In genomic region chr5:150763023-150763793, GRCh38 we compare ENCODE assay signal across 1 cellular context.
A peak's percentile ranks its signal among the peaks of the same experiment; 100 is the strongest.
TF ChIP-seq lines count a peak whose summit lies in the region.

No MANE protein-coding gene starts in this region.

TF ChIP-seq in K562, 482 proteins besides CTCF, POLR2A, EP300 and RAD21 (continued from another document and continues in another):
- peak; percentile 87 for TF ChIP-seq CUX1 (CRISPR knock-in tag; IDR thresholded peaks at IDR 0.05)
- TF ChIP-seq, protein P1, sequence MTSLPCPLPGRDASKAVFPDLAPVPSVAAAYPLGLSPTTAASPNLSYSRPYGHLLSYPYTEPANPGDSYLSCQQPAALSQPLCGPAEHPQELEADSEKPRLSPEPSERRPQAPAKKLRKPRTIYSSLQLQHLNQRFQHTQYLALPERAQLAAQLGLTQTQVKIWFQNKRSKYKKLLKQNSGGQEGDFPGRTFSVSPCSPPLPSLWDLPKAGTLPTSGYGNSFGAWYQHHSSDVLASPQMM (CRISPR knock-in tag; IDR thresholded peaks at IDR 0.05), result no peak
- no peak for TF ChIP-seq TGIF2 (CRISPR knock-in tag; IDR thresholded peaks at IDR 0.05)
- TF ChIP-seq ZNF384 (IDR thresholded peaks at IDR 0.05; ENCODE audit: low read depth, low read length), result no peak
- TF ChIP-seq POLR3A (IDR thresholded peaks at IDR 0.05; ENCODE audit: borderline replicate concordance, extremely low read depth, insufficient read depth, insufficient read length), result no peak
- TF ChIP-seq TAF7 (tag; IDR thresholded peaks at IDR 0.05), result no peak
- TF ChIP-seq ZNF507 (tag; conservative IDR thresholded peaks at IDR 0.05), result no peak
- TF ChIP-seq, protein P2, sequence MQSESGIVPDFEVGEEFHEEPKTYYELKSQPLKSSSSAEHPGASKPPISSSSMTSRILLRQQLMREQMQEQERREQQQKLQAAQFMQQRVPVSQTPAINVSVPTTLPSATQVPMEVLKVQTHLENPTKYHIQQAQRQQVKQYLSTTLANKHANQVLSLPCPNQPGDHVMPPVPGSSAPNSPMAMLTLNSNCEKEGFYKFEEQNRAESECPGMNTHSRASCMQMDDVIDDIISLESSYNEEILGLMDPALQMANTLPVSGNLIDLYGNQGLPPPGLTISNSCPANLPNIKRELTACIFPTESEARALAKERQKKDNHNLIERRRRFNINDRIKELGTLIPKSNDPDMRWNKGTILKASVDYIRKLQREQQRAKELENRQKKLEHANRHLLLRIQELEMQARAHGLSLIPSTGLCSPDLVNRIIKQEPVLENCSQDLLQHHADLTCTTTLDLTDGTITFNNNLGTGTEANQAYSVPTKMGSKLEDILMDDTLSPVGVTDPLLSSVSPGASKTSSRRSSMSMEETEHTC (IDR thresholded peaks at IDR 0.05), result no peak
- no peak for TF ChIP-seq ZNF212 (CRISPR knock-in tag; IDR thresholded peaks at IDR 0.05)
- TF ChIP-seq, protein P3, sequence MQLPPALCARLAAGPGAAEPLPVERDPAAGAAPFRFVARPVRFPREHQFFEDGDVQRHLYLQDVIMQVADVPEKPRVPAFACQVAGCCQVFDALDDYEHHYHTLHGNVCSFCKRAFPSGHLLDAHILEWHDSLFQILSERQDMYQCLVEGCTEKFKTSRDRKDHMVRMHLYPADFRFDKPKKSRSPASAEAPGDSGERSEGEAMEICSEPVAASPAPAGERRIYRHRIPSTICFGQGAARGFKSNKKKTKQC (CRISPR knock-in tag; IDR thresholded peaks at IDR 0.05), result no peak
- TF ChIP-seq ZZZ3 (IDR thresholded peaks at IDR 0.05), result no peak
- 0 out of 2 replicates have a peak, but pooled peaks have one; percentile 45 for TF ChIP-seq HIVEP1 (CRISPR knock-in tag; IDR thresholded peaks at IDR 0.05)
- no peak for TF ChIP-seq RUNX1 (IDR thresholded peaks at IDR 0.05; ENCODE audit: low read depth)
- TF ChIP-seq SMARCA5 (IDR thresholded peaks at IDR 0.05), result no peak
- no peak for TF ChIP-seq PREB (CRISPR knock-in tag; IDR thresholded peaks at IDR 0.05)
- 0 out of 2 replicates have a peak, but pooled peaks have one; percentile 26 for TF ChIP-seq ZBTB2 (IDR thresholded peaks at IDR 0.05)
- TF ChIP-seq MLX (CRISPR knock-in tag; conservative IDR thresholded peaks at IDR 0.05), result no peak
- TF ChIP-seq SRSF7 (optimal IDR thresholded peaks at IDR 0.05; ENCODE audit: low read depth, low read length), result no peak
- TF ChIP-seq SAFB (IDR thresholded peaks at IDR 0.05; ENCODE audit: borderline replicate concordance, low read depth, low read length), result no peak
- TF ChIP-seq TSHZ1 (CRISPR knock-in tag; IDR thresholded peaks at IDR 0.05), result 0 out of 2 replicates have a peak, but pooled peaks have one; percentile 29
- no peak; the same call in 1 of the 2 replicates for TF ChIP-seq ZNF134 (CRISPR knock-in tag; conservative IDR thresholded peaks at IDR 0.05)
- no peak for TF ChIP-seq ARID2 (IDR thresholded peaks at IDR 0.05)
- no peak for TF ChIP-seq ZFP91 (CRISPR knock-in tag; IDR thresholded peaks at IDR 0.05)
- peak; percentile 51; the same call in 1 of the 2 replicates for TF ChIP-seq PTTG1 (tag; IDR thresholded peaks at IDR 0.05; ENCODE audit: low read depth)
- no peak for TF ChIP-seq ZNF444 (CRISPR knock-in tag; IDR thresholded peaks at IDR 0.05)
- peak; percentile 67 for TF ChIP-seq POLR2H (tag; IDR thresholded peaks at IDR 0.05; ENCODE audit: low read depth)
- 0 out of 2 replicates have a peak, but pooled peaks have one; percentile 62 for TF ChIP-seq DDX20 (tag; IDR thresholded peaks at IDR 0.05; ENCODE audit: low read depth)
- no peak for TF ChIP-seq PRMT5 (CRISPR knock-in tag; IDR thresholded peaks at IDR 0.05)
- TF ChIP-seq CBX8 (IDR thresholded peaks at IDR 0.05; ENCODE audit: borderline replicate concordance, extremely low read depth, low read depth, low read length, poor library complexity, severe bottlenecking), result no peak
- no peak for TF ChIP-seq RBM15 (IDR thresholded peaks at IDR 0.05; ENCODE audit: insufficient read depth, low read length)
- TF ChIP-seq ZNF184 (CRISPR knock-in tag; IDR thresholded peaks at IDR 0.05), result no peak
- no peak for TF ChIP-seq RHOXF2B (CRISPR knock-in tag; conservative IDR thresholded peaks at IDR 0.05)
- TF ChIP-seq ZNF175 (CRISPR knock-in tag; IDR thresholded peaks at IDR 0.05; ENCODE audit: low read depth), result peak; percentile 98
- TF ChIP-seq OTX1 (CRISPR knock-in tag; IDR thresholded peaks at IDR 0.05), result no peak
- no peak for TF ChIP-seq TSC22D4 (tag; IDR thresholded peaks at IDR 0.05)
- no peak for TF ChIP-seq REST (CRISPR knock-in tag; IDR thresholded peaks at IDR 0.05; ENCODE audit: low read depth)
- TF ChIP-seq ZNF277 (CRISPR knock-in tag; IDR thresholded peaks at IDR 0.05; ENCODE audit: borderline replicate concordance), result no peak
- TF ChIP-seq TEAD4 (IDR thresholded peaks at IDR 0.05; ENCODE audit: low read length), result peak; percentile 52; the same call in 1 of the 2 replicates
- no peak for TF ChIP-seq TEAD4 (CRISPR knock-in tag; IDR thresholded peaks at IDR 0.05; ENCODE audit: borderline replicate concordance)
- peak; percentile 48 for TF ChIP-seq BHLHE40 (IDR thresholded peaks at IDR 0.05; ENCODE audit: low read length)
